ENCODE assay signal across 3 cellular contexts in the genomic region with DNA sequence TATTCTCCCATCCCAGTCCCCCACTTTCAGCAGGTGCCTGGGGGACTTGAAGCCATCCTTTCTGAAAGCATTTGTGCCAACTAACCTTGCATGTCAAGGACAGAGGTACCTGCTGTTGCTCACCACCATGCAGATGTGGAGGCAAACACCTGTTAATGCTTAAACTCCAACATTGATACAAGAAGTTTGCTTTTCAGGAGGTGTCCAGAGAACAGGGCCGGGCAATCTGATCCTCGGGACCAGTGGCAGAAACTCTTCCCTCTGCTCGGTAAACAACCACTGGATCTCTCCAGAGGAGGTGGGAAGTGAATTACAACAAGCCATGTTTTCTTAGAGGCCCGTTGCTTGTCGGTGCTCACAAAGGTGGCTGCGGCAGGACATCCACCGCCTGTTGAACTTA.
TF ChIP-seq lines count a peak whose summit lies in the region.

No MANE protein-coding gene starts in this region.

TF ChIP-seq in GM23338, 12 proteins besides CTCF, POLR2A, EP300 and RAD21 (continues in another document):
- TF ChIP-seq EZH2 (IDR thresholded peaks at IDR 0.05; ENCODE audit: low read depth, unreplicated experiment) (no peak), ZNF331 (CRISPR knock-in tag; IDR thresholded peaks at IDR 0.05; ENCODE audit: low read depth) (no peak)
- TF ChIP-seq, protein P1, sequence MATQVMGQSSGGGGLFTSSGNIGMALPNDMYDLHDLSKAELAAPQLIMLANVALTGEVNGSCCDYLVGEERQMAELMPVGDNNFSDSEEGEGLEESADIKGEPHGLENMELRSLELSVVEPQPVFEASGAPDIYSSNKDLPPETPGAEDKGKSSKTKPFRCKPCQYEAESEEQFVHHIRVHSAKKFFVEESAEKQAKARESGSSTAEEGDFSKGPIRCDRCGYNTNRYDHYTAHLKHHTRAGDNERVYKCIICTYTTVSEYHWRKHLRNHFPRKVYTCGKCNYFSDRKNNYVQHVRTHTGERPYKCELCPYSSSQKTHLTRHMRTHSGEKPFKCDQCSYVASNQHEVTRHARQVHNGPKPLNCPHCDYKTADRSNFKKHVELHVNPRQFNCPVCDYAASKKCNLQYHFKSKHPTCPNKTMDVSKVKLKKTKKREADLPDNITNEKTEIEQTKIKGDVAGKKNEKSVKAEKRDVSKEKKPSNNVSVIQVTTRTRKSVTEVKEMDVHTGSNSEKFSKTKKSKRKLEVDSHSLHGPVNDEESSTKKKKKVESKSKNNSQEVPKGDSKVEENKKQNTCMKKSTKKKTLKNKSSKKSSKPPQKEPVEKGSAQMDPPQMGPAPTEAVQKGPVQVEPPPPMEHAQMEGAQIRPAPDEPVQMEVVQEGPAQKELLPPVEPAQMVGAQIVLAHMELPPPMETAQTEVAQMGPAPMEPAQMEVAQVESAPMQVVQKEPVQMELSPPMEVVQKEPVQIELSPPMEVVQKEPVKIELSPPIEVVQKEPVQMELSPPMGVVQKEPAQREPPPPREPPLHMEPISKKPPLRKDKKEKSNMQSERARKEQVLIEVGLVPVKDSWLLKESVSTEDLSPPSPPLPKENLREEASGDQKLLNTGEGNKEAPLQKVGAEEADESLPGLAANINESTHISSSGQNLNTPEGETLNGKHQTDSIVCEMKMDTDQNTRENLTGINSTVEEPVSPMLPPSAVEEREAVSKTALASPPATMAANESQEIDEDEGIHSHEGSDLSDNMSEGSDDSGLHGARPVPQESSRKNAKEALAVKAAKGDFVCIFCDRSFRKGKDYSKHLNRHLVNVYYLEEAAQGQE (IDR thresholded peaks at IDR 0.05; ENCODE audit: unreplicated experiment) = no peak

TF ChIP-seq in H1, 55 proteins besides CTCF, POLR2A, EP300 and RAD21:
- no peak for TF ChIP-seq SRF (IDR thresholded peaks at IDR 0.05; ENCODE audit: low read depth, low read length)

TF ChIP-seq in HepG2, 621 proteins besides CTCF, POLR2A, EP300 and RAD21:
- TF ChIP-seq, protein P2, sequence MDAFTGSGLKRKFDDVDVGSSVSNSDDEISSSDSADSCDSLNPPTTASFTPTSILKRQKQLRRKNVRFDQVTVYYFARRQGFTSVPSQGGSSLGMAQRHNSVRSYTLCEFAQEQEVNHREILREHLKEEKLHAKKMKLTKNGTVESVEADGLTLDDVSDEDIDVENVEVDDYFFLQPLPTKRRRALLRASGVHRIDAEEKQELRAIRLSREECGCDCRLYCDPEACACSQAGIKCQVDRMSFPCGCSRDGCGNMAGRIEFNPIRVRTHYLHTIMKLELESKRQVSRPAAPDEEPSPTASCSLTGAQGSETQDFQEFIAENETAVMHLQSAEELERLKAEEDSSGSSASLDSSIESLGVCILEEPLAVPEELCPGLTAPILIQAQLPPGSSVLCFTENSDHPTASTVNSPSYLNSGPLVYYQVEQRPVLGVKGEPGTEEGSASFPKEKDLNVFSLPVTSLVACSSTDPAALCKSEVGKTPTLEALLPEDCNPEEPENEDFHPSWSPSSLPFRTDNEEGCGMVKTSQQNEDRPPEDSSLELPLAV (CRISPR knock-in tag; conservative IDR thresholded peaks at IDR 0.05; ENCODE audit: low read depth) = no peak
- TF ChIP-seq ZNF253 (CRISPR knock-in tag; IDR thresholded peaks at IDR 0.05; ENCODE audit: borderline replicate concordance) (no peak), AHR (CRISPR knock-in tag; IDR thresholded peaks at IDR 0.05) (no peak), ZNF7 (CRISPR knock-in tag; IDR thresholded peaks at IDR 0.05) (no peak), ESRRA (CRISPR knock-in tag; IDR thresholded peaks at IDR 0.05; ENCODE audit: low read depth) (no peak)
- TF ChIP-seq, protein P3, sequence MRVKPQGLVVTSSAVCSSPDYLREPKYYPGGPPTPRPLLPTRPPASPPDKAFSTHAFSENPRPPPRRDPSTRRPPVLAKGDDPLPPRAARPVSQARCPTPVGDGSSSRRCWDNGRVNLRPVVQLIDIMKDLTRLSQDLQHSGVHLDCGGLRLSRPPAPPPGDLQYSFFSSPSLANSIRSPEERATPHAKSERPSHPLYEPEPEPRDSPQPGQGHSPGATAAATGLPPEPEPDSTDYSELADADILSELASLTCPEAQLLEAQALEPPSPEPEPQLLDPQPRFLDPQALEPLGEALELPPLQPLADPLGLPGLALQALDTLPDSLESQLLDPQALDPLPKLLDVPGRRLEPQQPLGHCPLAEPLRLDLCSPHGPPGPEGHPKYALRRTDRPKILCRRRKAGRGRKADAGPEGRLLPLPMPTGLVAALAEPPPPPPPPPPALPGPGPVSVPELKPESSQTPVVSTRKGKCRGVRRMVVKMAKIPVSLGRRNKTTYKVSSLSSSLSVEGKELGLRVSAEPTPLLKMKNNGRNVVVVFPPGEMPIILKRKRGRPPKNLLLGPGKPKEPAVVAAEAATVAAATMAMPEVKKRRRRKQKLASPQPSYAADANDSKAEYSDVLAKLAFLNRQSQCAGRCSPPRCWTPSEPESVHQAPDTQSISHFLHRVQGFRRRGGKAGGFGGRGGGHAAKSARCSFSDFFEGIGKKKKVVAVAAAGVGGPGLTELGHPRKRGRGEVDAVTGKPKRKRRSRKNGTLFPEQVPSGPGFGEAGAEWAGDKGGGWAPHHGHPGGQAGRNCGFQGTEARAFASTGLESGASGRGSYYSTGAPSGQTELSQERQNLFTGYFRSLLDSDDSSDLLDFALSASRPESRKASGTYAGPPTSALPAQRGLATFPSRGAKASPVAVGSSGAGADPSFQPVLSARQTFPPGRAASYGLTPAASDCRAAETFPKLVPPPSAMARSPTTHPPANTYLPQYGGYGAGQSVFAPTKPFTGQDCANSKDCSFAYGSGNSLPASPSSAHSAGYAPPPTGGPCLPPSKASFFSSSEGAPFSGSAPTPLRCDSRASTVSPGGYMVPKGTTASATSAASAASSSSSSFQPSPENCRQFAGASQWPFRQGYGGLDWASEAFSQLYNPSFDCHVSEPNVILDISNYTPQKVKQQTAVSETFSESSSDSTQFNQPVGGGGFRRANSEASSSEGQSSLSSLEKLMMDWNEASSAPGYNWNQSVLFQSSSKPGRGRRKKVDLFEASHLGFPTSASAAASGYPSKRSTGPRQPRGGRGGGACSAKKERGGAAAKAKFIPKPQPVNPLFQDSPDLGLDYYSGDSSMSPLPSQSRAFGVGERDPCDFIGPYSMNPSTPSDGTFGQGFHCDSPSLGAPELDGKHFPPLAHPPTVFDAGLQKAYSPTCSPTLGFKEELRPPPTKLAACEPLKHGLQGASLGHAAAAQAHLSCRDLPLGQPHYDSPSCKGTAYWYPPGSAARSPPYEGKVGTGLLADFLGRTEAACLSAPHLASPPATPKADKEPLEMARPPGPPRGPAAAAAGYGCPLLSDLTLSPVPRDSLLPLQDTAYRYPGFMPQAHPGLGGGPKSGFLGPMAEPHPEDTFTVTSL (CRISPR knock-in tag; IDR thresholded peaks at IDR 0.05; ENCODE audit: borderline replicate concordance) = 0 out of 2 replicates have a peak, but pooled peaks have one; percentile 2
- TF ChIP-seq, protein P4, sequence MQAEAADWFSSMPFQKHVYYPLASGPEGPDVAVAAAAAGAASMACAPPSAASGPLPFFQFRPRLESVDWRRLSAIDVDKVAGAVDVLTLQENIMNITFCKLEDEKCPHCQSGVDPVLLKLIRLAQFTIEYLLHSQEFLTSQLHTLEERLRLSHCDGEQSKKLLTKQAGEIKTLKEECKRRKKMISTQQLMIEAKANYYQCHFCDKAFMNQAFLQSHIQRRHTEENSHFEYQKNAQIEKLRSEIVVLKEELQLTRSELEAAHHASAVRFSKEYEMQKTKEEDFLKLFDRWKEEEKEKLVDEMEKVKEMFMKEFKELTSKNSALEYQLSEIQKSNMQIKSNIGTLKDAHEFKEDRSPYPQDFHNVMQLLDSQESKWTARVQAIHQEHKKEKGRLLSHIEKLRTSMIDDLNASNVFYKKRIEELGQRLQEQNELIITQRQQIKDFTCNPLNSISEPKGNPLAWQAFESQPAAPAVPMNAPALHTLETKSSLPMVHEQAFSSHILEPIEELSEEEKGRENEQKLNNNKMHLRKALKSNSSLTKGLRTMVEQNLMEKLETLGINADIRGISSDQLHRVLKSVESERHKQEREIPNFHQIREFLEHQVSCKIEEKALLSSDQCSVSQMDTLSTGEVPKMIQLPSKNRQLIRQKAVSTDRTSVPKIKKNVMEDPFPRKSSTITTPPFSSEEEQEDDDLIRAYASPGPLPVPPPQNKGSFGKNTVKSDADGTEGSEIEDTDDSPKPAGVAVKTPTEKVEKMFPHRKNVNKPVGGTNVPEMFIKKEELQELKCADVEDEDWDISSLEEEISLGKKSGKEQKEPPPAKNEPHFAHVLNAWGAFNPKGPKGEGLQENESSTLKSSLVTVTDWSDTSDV (CRISPR knock-in tag; IDR thresholded peaks at IDR 0.05) = no peak
TF ChIP-seq in HepG2: peak in this region for 1.
